In genomic region chr4:105061720-105062119, GRCh38 we compare ENCODE assay signal across 12 cellular contexts.
DNase-seq lines count a peak whose midpoint lies in the region; ATAC-seq and TF ChIP-seq lines count a peak whose summit lies in the region.
"Had no signal": no experiment of that assay in that cellular context is flagged by ENCODE, and none has a peak within 500 bp of the region (broad histone marks: within the 10 kb centered on the region; RNA-seq: fewer than 3 reads in every experiment).

No MANE protein-coding gene starts in this region.

- no peaks in the 10 kb centered on the region for H3K27me3 Mint-ChIP-seq in memory B cell

- no peaks in the 10 kb centered on the region for H3K36me3 Mint-ChIP-seq in memory B cell
- H3K36me3 Mint-ChIP-seq: immature natural killer cell had no signal

- H3K4me1 ChIP-seq in BLaER1 treated with 17β-estradiol and CSF1 and Interleukin-3, amounts not matched to agents 10 nM and 100 nM = peaks cover 19 to 75% (median 46%) of the 10 kb centered on the region in 10 experiments
- no peaks in the 10 kb centered on the region for H3K4me1 ChIP-seq in ascending aorta
- H3K4me1 ChIP-seq: esophagus muscularis mucosa had no signal

- no peak for ATAC-seq in memory B cell (ENCODE audit: low read depth)
- no peak for ATAC-seq in GM21360 (IDR thresholded peaks at IDR 0.05; ENCODE audit: unreplicated experiment)

- H3K4me1 Mint-ChIP-seq in memory B cell = peaks cover 27% of the 10 kb centered on the region

- TF ChIP-seq CTCF in VCaP (conservative IDR thresholded peaks at IDR 0.05) (no peak), ascending aorta (IDR thresholded peaks at IDR 0.05) (no peak)

- H3K36me3 ChIP-seq in BLaER1 treated with 17β-estradiol and CSF1 and Interleukin-3, amounts not matched to agents 10 nM and 100 nM = no peaks in the 10 kb centered on the region
- H3K36me3 ChIP-seq in ascending aorta = no peaks in the 10 kb centered on the region
- H3K36me3 ChIP-seq: esophagus muscularis mucosa had no signal

- peak overlapping the region; percentile 44 to 97 (median 73) for H3K4me2 ChIP-seq in BLaER1 treated with 17β-estradiol and CSF1 and Interleukin-3, amounts not matched to agents 10 nM and 100 nM

- no peaks in the 10 kb centered on the region for H4K20me1 ChIP-seq in BLaER1 treated with 17β-estradiol and CSF1 and Interleukin-3, amounts not matched to agents 10 nM and 100 nM

- intact Hi-C loops in ascending aorta (cut with DNase I) = no loop called here

- no peaks in the 10 kb centered on the region for H3K9me3 Mint-ChIP-seq in memory B cell
- H3K9me3 Mint-ChIP-seq: immature natural killer cell had no signal

- peak overlapping the region; percentile 11 for H3K27ac Mint-ChIP-seq in memory B cell

- peak overlapping the region; percentile 67 to 98 (median 82) for H3K27ac ChIP-seq in BLaER1 treated with 17β-estradiol and CSF1 and Interleukin-3, amounts not matched to agents 10 nM and 100 nM
- H3K27ac ChIP-seq in VCaP (peak overlapping the region; percentile 93), ascending aorta (no peak overlapping the region)
- H3K27ac ChIP-seq: esophagus muscularis mucosa had no signal

- H3K9me3 ChIP-seq in BLaER1 treated with 17β-estradiol and CSF1 and Interleukin-3, amounts not matched to agents 10 nM and 100 nM (replicated peaks in 1 of 11) = no peaks in the 10 kb centered on the region; a peak in 1 of 22 replicates
- no peaks in the 10 kb centered on the region for H3K9me3 ChIP-seq in ascending aorta
- H3K9me3 ChIP-seq: esophagus muscularis mucosa had no signal

- H3K9ac ChIP-seq in BLaER1 treated with 17β-estradiol and CSF1 and Interleukin-3, amounts not matched to agents 10 nM and 100 nM = peak overlapping the region in 9 of 11 experiments; percentile 52 to 86 (median 71); a peak in 18 of 22 replicates

- DNase-seq in M059J (ENCODE audit: low read depth) = peak; percentile 19
- no peak for DNase-seq in memory B cell (ENCODE audit: low spot score in 2 of 2)
- DNase-seq in ureter (ENCODE audit: low spot score) = no peak
- DNase-seq in ascending aorta (ENCODE audit: low spot score in 2 of 2) = no peak
- no peak for DNase-seq in COR-L47 (lab: John Stamatoyannopoulos, UW)
- DNase-seq: NCI-H2171 treated with DMSO at 0.1 percent for 48 hours, T-helper 9 cell had no signal

- H3K27me3 ChIP-seq in BLaER1 treated with 17β-estradiol and CSF1 and Interleukin-3, amounts not matched to agents 10 nM and 100 nM = no peaks in the 10 kb centered on the region
- H3K27me3 ChIP-seq in ascending aorta = no peaks in the 10 kb centered on the region
- H3K27me3 ChIP-seq: esophagus muscularis mucosa had no signal

- peak overlapping the region; percentile 60 for H3K4me3 Mint-ChIP-seq in memory B cell

- peak overlapping the region in 5 of 10 experiments; percentile 8 to 45 (median 27); a peak in 4 of 20 replicates for H3K4me3 ChIP-seq in BLaER1 treated with 17β-estradiol and CSF1 and Interleukin-3, amounts not matched to agents 10 nM and 100 nM
- H3K4me3 ChIP-seq in ascending aorta = no peak overlapping the region
- H3K4me3 ChIP-seq: esophagus muscularis mucosa had no signal

Comparison
In these comparisons a context has a peak if more than half of its experiments do, and no peak if none do; other contexts are left out.
1. H3K27ac ChIP-seq: peak in BLaER1 treated with 17β-estradiol and CSF1 and Interleukin-3, amounts not matched to agents 10 nM and 100 nM (11 of 11) and VCaP (single experiment); none in ascending aorta (0 of 2).